ENCODE assay signal across 24 cellular contexts in the genomic region with DNA sequence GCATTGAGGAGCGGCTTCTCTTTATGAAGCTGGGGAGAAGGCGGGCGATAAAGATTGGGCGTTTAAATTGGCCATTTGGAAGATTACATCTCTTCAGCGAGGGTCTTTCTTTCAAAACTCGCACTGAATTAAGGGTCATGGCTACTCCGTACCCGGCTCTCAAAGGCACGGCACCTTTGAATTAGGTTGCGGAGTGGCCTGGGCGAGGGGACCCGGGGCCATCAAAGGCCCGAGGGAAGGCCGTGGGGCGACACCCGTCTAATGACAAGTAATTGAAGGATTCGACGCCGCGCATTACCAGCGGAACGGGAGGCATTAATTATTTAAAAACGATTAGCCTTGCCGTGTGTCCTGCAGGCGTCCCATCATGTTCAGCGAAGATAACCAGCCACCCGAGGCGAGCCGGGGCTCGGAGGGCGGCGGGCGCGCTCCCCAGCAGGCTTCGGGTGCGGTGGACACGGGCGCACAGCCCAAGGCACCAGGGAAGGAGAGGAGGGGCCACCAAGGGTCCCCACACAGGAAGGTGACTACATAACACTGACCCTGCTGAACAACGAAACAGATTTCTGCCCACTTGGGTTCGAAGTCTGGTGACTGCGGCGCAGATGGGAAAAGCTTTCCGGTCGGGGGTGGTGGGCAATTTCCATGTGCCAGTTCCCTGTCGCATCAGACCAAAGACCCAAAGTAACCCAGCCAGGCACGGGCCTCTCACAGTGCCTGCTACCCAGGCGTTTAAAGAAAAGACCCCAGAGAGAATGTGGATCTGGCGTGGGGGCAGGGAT. TPM values are rescaled to one million over a fixed set of nuclear protein-coding genes. Genes with fewer than 3 reads are reported as not detected.
DNase-seq lines count a peak whose midpoint lies in the region; ATAC-seq and TF ChIP-seq lines count a peak whose summit lies in the region.
"Had no signal": no experiment of that assay in that cellular context is flagged by ENCODE, and none has a peak within 500 bp of the region (broad histone marks: within the 10 kb centered on the region; RNA-seq: fewer than 3 reads in every experiment).

No MANE protein-coding gene starts in this region.

- H4K20me1 ChIP-seq in GM23338 (replicated peaks; ENCODE audit: insufficient read depth) (peaks cover 48% of the 10 kb centered on the region), smooth muscle cell (ENCODE audit: low read depth) (no peaks in the 10 kb centered on the region)

- H3K36me3 ChIP-seq in GM23338 (ENCODE audit: insufficient read depth) (no peaks in the 10 kb centered on the region; the same call in 1 of the 2 replicates), Panc1 (ENCODE audit: control insufficient read depth, insufficient read depth, low read length) (peaks cover 6% of the 10 kb centered on the region), liver (ENCODE audit: control insufficient read depth in 4 of 4, insufficient read depth in 3 of 4, low read depth in 1 of 4, low read length in 3 of 4) (no peaks in the 10 kb centered on the region), smooth muscle cell (ENCODE audit: low read depth) (no peaks in the 10 kb centered on the region)
- H3K36me3 ChIP-seq: thoracic aorta had no signal

- intact Hi-C loops in Panc1 (cut with micrococcal nuclease; ENCODE audit: unreplicated experiment) = loop anchor here (10.0 kb wide), 1 partner anchor 778 kb away; a partner anchor contains a TSS

- H3K9me2 ChIP-seq in GM23338 (ENCODE audit: insufficient read depth) = no peaks in the 10 kb centered on the region

- WGBS in liver = 12% methylated on average over 48 of the region's 48 CpGs
- WGBS in smooth muscle cell (ENCODE audit: low lambda C conversion rate) = 5% methylated on average over 48 of the region's 48 CpGs

- no peak for TF ChIP-seq CTCF in GM23338 (conservative IDR thresholded peaks at IDR 0.05; ENCODE audit: low read depth in 2 of 2)
- TF ChIP-seq CTCF in Panc1 (IDR thresholded peaks at IDR 0.05) = no peak
- no peak for TF ChIP-seq CTCF in liver (IDR thresholded peaks at IDR 0.05; ENCODE audit: low read depth, low read length, missing input control)
- TF ChIP-seq CTCF in smooth muscle cell (IDR thresholded peaks at IDR 0.05; ENCODE audit: borderline replicate concordance, insufficient read depth, poor library complexity, severe bottlenecking) = no peak

- H3K27ac ChIP-seq in GM23338 (ENCODE audit: low read depth) (no peak overlapping the region), Panc1 (ENCODE audit: low read length) (peak overlapping the region; percentile 94), liver (ENCODE audit: low read depth in 1 of 2, low read length in 2 of 2) (peak overlapping the region; percentile 58 to 82), smooth muscle cell (ENCODE audit: low read depth) (no peak overlapping the region)
- H3K27ac ChIP-seq: GM23248, HL-60, psoas muscle, skin epidermis, thoracic aorta had no signal

- TF ChIP-seq RAD21 in liver (IDR thresholded peaks at IDR 0.05) = no peak

- H3K79me2 ChIP-seq in GM23338 (replicated peaks; ENCODE audit: insufficient read depth) (no peaks in the 10 kb centered on the region), smooth muscle cell (ENCODE audit: low read depth) (no peaks in the 10 kb centered on the region)

- no TSS peak for BruUV-seq in Panc1 (replicated peaks; lab: Mats Ljungman, UMichigan)

- peaks cover 64% of the 10 kb centered on the region for H3K4me1 Mint-ChIP-seq in GM23338
- H3K4me1 Mint-ChIP-seq: IgD-negative memory B cell, neural crest cell had no signal

- H3K9ac ChIP-seq in liver (ENCODE audit: low read depth in 1 of 2, low read length in 2 of 2) (peak overlapping the region; percentile 83 to 99), smooth muscle cell (ENCODE audit: low read depth) (no peak overlapping the region)
- H3K9ac ChIP-seq: GM23248 had no signal

- no peak overlapping the region for H3K4me3 Mint-ChIP-seq in GM23338
- H3K4me3 Mint-ChIP-seq: activated T-cell treated with anti-CD3 and anti-CD28 coated beads, Interleukin-2, amount 50 U/mL, for 4 hours; dendritic cell treated with granulocyte-macrophage colony-stimulating factor and Interleukin-4, amounts not matched to agents 40 ng/mL and 50 ng/mL, for 4 days; neural crest cell; stimulated activated memory B cell treated with anti-CD40 and anti-IgM and Interleukin-4, amounts not matched to agents 10 μg/mL and 1 μg/mL and 100 μg/mL, for 72 hours had no signal

- H3K9me3 Mint-ChIP-seq in GM23338 = peaks cover 2% of the 10 kb centered on the region; the same call in 1 of the 3 replicates
- H3K9me3 Mint-ChIP-seq: activated T-cell treated with anti-CD3 and anti-CD28 coated beads, Interleukin-2, amount 50 U/mL, for 4 hours; dendritic cell treated with granulocyte-macrophage colony-stimulating factor and Interleukin-4, amounts not matched to agents 40 ng/mL and 50 ng/mL, for 4 days; neural crest cell; stimulated activated memory B cell treated with anti-CD40 and anti-IgM and Interleukin-4, amounts not matched to agents 10 μg/mL and 1 μg/mL and 100 μg/mL, for 72 hours had no signal

- CTCF ChIA-PET in Panc1 (lab: Charles Lee) = no interaction called here

- ATAC-seq in GM23338 (no peak), Panc1 (no peak), GM21515 (IDR thresholded peaks at IDR 0.05; ENCODE audit: unreplicated experiment) (no peak), HG03460 (IDR thresholded peaks at IDR 0.05; ENCODE audit: unreplicated experiment) (no peak)
- ATAC-seq: activated T-cell treated with anti-CD3 and anti-CD28 coated beads, Interleukin-2, amount 50 U/mL, for 4 hours; psoas muscle; stimulated activated memory B cell treated with anti-CD40 and anti-IgM and Interleukin-4, amounts not matched to agents 10 μg/mL and 1 μg/mL and 100 μg/mL, for 72 hours had no signal

- H3K4me1 ChIP-seq in GM23338 (ENCODE audit: insufficient read depth) = peaks cover 85% of the 10 kb centered on the region
- H3K4me1 ChIP-seq in Panc1 (ENCODE audit: control insufficient read depth, insufficient read depth, low read length) = peaks cover 72% of the 10 kb centered on the region
- peaks cover under 1 to 69% (median 60%) of the 10 kb centered on the region in 4 donors for H3K4me1 ChIP-seq in liver (ENCODE audit: control insufficient read depth in 4 of 4, insufficient read depth in 4 of 4, low read length in 3 of 4)
- H3K4me1 ChIP-seq in smooth muscle cell (ENCODE audit: low read depth) = peaks cover 17% of the 10 kb centered on the region
- H3K4me1 ChIP-seq: psoas muscle had no signal

- peaks cover 99% of the 10 kb centered on the region for H3K27me3 Mint-ChIP-seq in GM23338 (ENCODE audit: insufficient read depth, low read depth, poor library complexity)

- peaks cover 66% of the 10 kb centered on the region for H3F3A ChIP-seq in GM23338 (replicated peaks; ENCODE audit: low read depth)
- no peaks in the 10 kb centered on the region for H3F3A ChIP-seq in smooth muscle cell (ENCODE audit: low read depth)

- no peaks in the 10 kb centered on the region for H3K36me3 Mint-ChIP-seq in GM23338 (ENCODE audit: low read depth)
- H3K36me3 Mint-ChIP-seq: IgD-negative memory B cell; stimulated activated memory B cell treated with anti-CD40 and anti-IgM and Interleukin-4, amounts not matched to agents 10 μg/mL and 1 μg/mL and 100 μg/mL, for 72 hours had no signal

- H3K4me2 ChIP-seq in GM23338 = peak overlapping the region; percentile 79
- no peak overlapping the region for H3K4me2 ChIP-seq in smooth muscle cell

- H2AFZ ChIP-seq in GM23338 = no peak overlapping the region
- H2AFZ ChIP-seq in smooth muscle cell (ENCODE audit: low read depth) = no peak overlapping the region
- H2AFZ ChIP-seq: GM23248 had no signal

- H3K27me3 ChIP-seq in GM23338 (ENCODE audit: insufficient read depth) = peaks cover 100% of the 10 kb centered on the region
- H3K27me3 ChIP-seq in Panc1 (ENCODE audit: control insufficient read depth, insufficient read depth, low read length) = no peaks in the 10 kb centered on the region
- H3K27me3 ChIP-seq in liver (ENCODE audit: control insufficient read depth in 4 of 4, insufficient read depth in 4 of 4, low read length in 3 of 4) = no peaks in the 10 kb centered on the region
- peaks cover 100% of the 10 kb centered on the region for H3K27me3 ChIP-seq in smooth muscle cell (ENCODE audit: low read depth)

- H3K4me3 ChIP-seq in GM23338 (peak overlapping the region; percentile 44), Panc1 (ENCODE audit: low read depth in 2 of 2, low read length in 2 of 2) (peak overlapping the region; percentile 39 to 92), liver (ENCODE audit: low read depth in 1 of 3, low read length in 3 of 3) (peak overlapping the region; percentile 74 to 92 (median 81)), smooth muscle cell (peak overlapping the region; percentile 46)
- H3K4me3 ChIP-seq: GM23248, psoas muscle, skin epidermis, thoracic aorta had no signal

- in situ Hi-C loops in Panc1 (cut with HindIII; ENCODE audit: low pct_unique_long_range_greater_than_20kb, low sequenced_read_pairs) = no loop called here

- no peak overlapping the region for H3K27ac Mint-ChIP-seq in GM23338
- H3K27ac Mint-ChIP-seq: dendritic cell treated with granulocyte-macrophage colony-stimulating factor and Interleukin-4, amounts not matched to agents 40 ng/mL and 50 ng/mL, for 4 days; IgD-negative memory B cell; stimulated activated memory B cell treated with anti-CD40 and anti-IgM and Interleukin-4, amounts not matched to agents 10 μg/mL and 1 μg/mL and 100 μg/mL, for 72 hours had no signal

- DNase-seq in GM23338 (ENCODE audit: low spot score) (no peak), Panc1 (ENCODE audit: low read depth, low spot score) (no peak), smooth muscle cell (lab: John Stamatoyannopoulos, UW; ENCODE audit: unreplicated experiment) (no peak), hepatic stellate cell (ENCODE audit: low spot score) (no peak)
- DNase-seq: activated naive CD4-positive, alpha-beta T cell treated with Interleukin-2 at 50 U/mL for 16 hours; activated T-cell treated with anti-CD3 and anti-CD28 coated beads, Interleukin-2, amount 50 U/mL, for 4 hours; GM23248; head of caudate nucleus; NCI-H1417; NCI-H2171 treated with DMSO at 0.1 percent for 48 hours; psoas muscle; SHP77 treated with DMSO at 0.1 percent for 48 hours had no signal

- H3K9me3 ChIP-seq in Panc1 (ENCODE audit: control insufficient read depth, insufficient read depth, low read depth, low read length) (no peaks in the 10 kb centered on the region), liver (ENCODE audit: control insufficient read depth in 4 of 4, low read length in 3 of 4) (no peaks in the 10 kb centered on the region), smooth muscle cell (replicated peaks; ENCODE audit: low read depth) (no peaks in the 10 kb centered on the region)
- H3K9me3 ChIP-seq: psoas muscle, thoracic aorta had no signal

- POLR2A ChIA-PET in Panc1 (lab: Charles Lee) = no interaction called here

TF ChIP-seq in GM23338, 12 proteins besides CTCF, POLR2A, EP300 and RAD21 (continues in another document):
- peak; percentile 91 for TF ChIP-seq EZH2 (IDR thresholded peaks at IDR 0.05; ENCODE audit: low read depth, unreplicated experiment)

RNA-seq across cellular contexts. Expression of a gene that starts 7.4 kb away (rescaled TPM):
- total RNA-seq in GM23338 (2014; rRNA removed; shearing (Covaris generic)) = not detected in 2 replicates
- polyA plus RNA-seq in GM23338 (2016; fragmentation: Nextera tagmentation; extraction: Ambion mirVana) (not detected in 2 replicates), liver (10 to 100 TPM; 11.6 to 12.7 TPM), smooth muscle cell (not detected in 2 replicates)
- total RNA-seq in Panc1 (2021; ENCODE audit: unreplicated experiment) (28.0 TPM), liver (10 to 100 TPM in 1 of 2 donors, 1 to 10 TPM in 1; 5.2 to 10.6 TPM), smooth muscle cell (not detected in 2 replicates)
- 41.1 TPM for polyA plus RNA-seq in Panc1 (2012; ENCODE audit: insufficient read length)
- total RNA-seq: activated CD8-positive, alpha-beta memory T cell treated with anti-CD3 and anti-CD28 coated beads for 36 hours; activated T-cell treated with anti-CD3 and anti-CD28 coated beads, Interleukin-2, amount 50 U/mL, for 4 hours; GM23248; mononuclear cell; psoas muscle had no signal
- polyA plus RNA-seq: GM23248, IgD-negative memory B cell had no signal

Comparison
In these comparisons a context has a peak if more than half of its experiments do, and no peak if none do; other contexts are left out.
1. H3K27ac ChIP-seq: peak in Panc1 (single experiment) and liver (2 of 2); none in GM23338 (single experiment) and smooth muscle cell (single experiment).
2. Peak in every context shown above with its lines, with median percentiles within 50 percentile points of each other: H3K4me3 ChIP-seq.